In genomic region chr14:88983755-88984154, GRCh38 we compare ENCODE assay signal across 14 cellular contexts.
A peak's percentile ranks its signal among the peaks of the same experiment; 100 is the strongest.
DNase-seq lines count a peak whose midpoint lies in the region; ATAC-seq, FAIRE-seq and TF ChIP-seq lines count a peak whose summit lies in the region.
"Had no signal": no experiment of that assay in that cellular context is flagged by ENCODE, and none has a peak within 500 bp of the region (broad histone marks: within the 10 kb centered on the region; RNA-seq: fewer than 3 reads in every experiment).

No MANE protein-coding gene starts in this region.

- no peak overlapping the region for H2BK5ac ChIP-seq in H1 (ENCODE audit: low read depth, low read length)

- peaks cover 5% of the 10 kb centered on the region; the same call in 1 of the 2 replicates for H3K23me2 ChIP-seq in H1 (ENCODE audit: low read depth, low read length)

- DNase-seq in ELR (ENCODE audit: low read depth) (peak; percentile 93), PC-9 (no peak), H1 (ENCODE audit: low read depth in 1 of 2, low spot score in 2 of 2) (no peak), myocyte (ENCODE audit: low read depth) (peak; percentile 20), NCI-H2171 (lab: John Stamatoyannopoulos, UW) (no peak)
- no peak for DNase-seq in activated CD4-positive, alpha-beta T cell treated with anti-CD3 and anti-CD28 coated beads, Interleukin-2, amount 50 U/mL, for 1 hour
- DNase-seq: activated CD8-positive, alpha-beta T cell treated with anti-CD3 and anti-CD28 coated beads, Interleukin-2, amount 10 ng/mL, durations not matched to agents 7 days and 5 days; activated naive CD8-positive, alpha-beta T cell treated with anti-CD3 and anti-CD28 coated beads for 36 hours; DMS79 treated with DMSO at 0.1 percent for 48 hours; NCI-H510A treated with DMSO at 0.1 percent for 48 hours; tibial artery had no signal

- no peak overlapping the region for H2BK120ac ChIP-seq in H1 (replicated peaks; ENCODE audit: low read depth, low read length)

- no peak overlapping the region for H3K9ac ChIP-seq in H1 (replicated peaks in 1 of 4; ENCODE audit: extremely low read depth in 1 of 4, low read depth in 3 of 4, low read length in 3 of 4)

- intact Hi-C loops in PC-9 (cut with micrococcal nuclease; ENCODE audit: unreplicated experiment) = no loop called here

- WGBS in H1 (ENCODE audit: extremely low coverage in 1 of 2, insufficient coverage in 1 of 2, insufficient read length in 1 of 2, insufficient replicate concordance in 2 of 2, low coverage in 1 of 2, low lambda C conversion rate in 2 of 2, missing lambda C conversion rate in 1 of 2), 2 experiments = 89% methylated on average over 4 of the region's 4 CpGs; no CpG with 5 or more reads in 1 of the 2 experiments

- no peak for TF ChIP-seq CTCF in PC-9 (conservative IDR thresholded peaks at IDR 0.05)
- no peak for TF ChIP-seq CTCF in H1 (IDR thresholded peaks at IDR 0.05; ENCODE audit: control extremely low read depth in 1 of 3, insufficient read depth in 1 of 3, low read depth in 1 of 3, low read length in 3 of 3)

- no TSS peak for BruUV-seq in PC-9 (replicated peaks; lab: Mats Ljungman, UMichigan)

- no peak overlapping the region for H2AK5ac ChIP-seq in H1 (ENCODE audit: low read depth, low read length)

- no peaks in the 10 kb centered on the region for H3K79me1 ChIP-seq in H1 (ENCODE audit: low read depth, low read length)

- TF ChIP-seq EP300 in H1 (IDR thresholded peaks at IDR 0.05; ENCODE audit: borderline replicate concordance in 1 of 2, low read depth in 2 of 2, low read length in 2 of 2) = no peak

- no peak overlapping the region for H2BK15ac ChIP-seq in H1 (ENCODE audit: low read length)

- H4K5ac ChIP-seq in H1 (ENCODE audit: insufficient read length, low read depth, low read length) = no peak overlapping the region

- H3K4me3 ChIP-seq in PC-9 (no peak overlapping the region), H1 (ENCODE audit: extremely low read depth in 1 of 4, insufficient read depth in 2 of 4, low read depth in 3 of 4, low read length in 4 of 4) (no peak overlapping the region)
- H3K4me3 ChIP-seq: tibial artery had no signal

- no peaks in the 10 kb centered on the region for H4K20me1 ChIP-seq in PC-9 (ENCODE audit: insufficient read depth)
- H4K20me1 ChIP-seq in H1 (replicated peaks in 1 of 2; ENCODE audit: control insufficient read depth in 1 of 2, insufficient read depth in 2 of 2, low read length in 2 of 2) = no peaks in the 10 kb centered on the region

- H3K4me1 ChIP-seq in PC-9 (replicated peaks; ENCODE audit: insufficient read depth) = peaks cover 30% of the 10 kb centered on the region
- no peaks in the 10 kb centered on the region for H3K4me1 ChIP-seq in H1 (replicated peaks in 1 of 4; ENCODE audit: control insufficient read depth in 3 of 4, insufficient read depth in 4 of 4, low read length in 3 of 4)
- H3K4me1 ChIP-seq: tibial artery had no signal

- no peak overlapping the region for H3K18ac ChIP-seq in H1 (ENCODE audit: extremely low read depth, low read length)

- no peak overlapping the region for H4K91ac ChIP-seq in H1 (replicated peaks; ENCODE audit: insufficient read length, low read length)

- POLR2A ChIA-PET in PC-9 (lab: Charles Lee; ENCODE audit: unreplicated experiment) = no interaction called here
- POLR2A ChIA-PET in H1 (lab: Charles Lee; ENCODE audit: partially characterized antibody) = no interaction called here

- no peak for TF ChIP-seq POLR2A in H1 (IDR thresholded peaks at IDR 0.05; ENCODE audit: control extremely low read depth in 1 of 2, low read depth in 2 of 2, low read length in 2 of 2)

- H3F3A ChIP-seq in PC-9 (ENCODE audit: insufficient read depth, low read depth) = peaks cover 11% of the 10 kb centered on the region; the same call in 1 of the 2 replicates

- H3K4me2 ChIP-seq in PC-9 (no peak overlapping the region), H1 (ENCODE audit: insufficient read depth in 1 of 2, low read depth in 2 of 2, low read length in 2 of 2) (no peak overlapping the region)

- H3K36me3 ChIP-seq in PC-9 (ENCODE audit: low read depth) = no peaks in the 10 kb centered on the region
- H3K36me3 ChIP-seq in H1 (ENCODE audit: control insufficient read depth in 2 of 4, insufficient read depth in 4 of 4, low read length in 3 of 4) = no peaks in the 10 kb centered on the region
- H3K36me3 ChIP-seq: tibial artery had no signal

- H4K8ac ChIP-seq in H1 (ENCODE audit: extremely low read depth, insufficient read depth, low read length) = no peak overlapping the region

- H3K27me3 ChIP-seq in PC-9 (ENCODE audit: insufficient read depth, low read depth) (no peaks in the 10 kb centered on the region), H1 (replicated peaks in 1 of 4; ENCODE audit: control insufficient read depth in 3 of 4, extremely low read depth in 1 of 4, insufficient read depth in 3 of 4, low read length in 3 of 4) (no peaks in the 10 kb centered on the region; a peak in 1 of 7 replicates)

- H3K79me2 ChIP-seq in PC-9 (ENCODE audit: low read depth) (no peaks in the 10 kb centered on the region), H1 (ENCODE audit: control insufficient read depth in 1 of 2, insufficient read depth in 2 of 2, low read length in 2 of 2) (no peaks in the 10 kb centered on the region)

- H2AFZ ChIP-seq in PC-9 (no peak overlapping the region), H1 (ENCODE audit: low read length) (no peak overlapping the region)

- no peak for TF ChIP-seq RAD21 in H1 (IDR thresholded peaks at IDR 0.05 in 1 of 2, conservative IDR thresholded peaks at IDR 0.05 in 1 of 2; ENCODE audit: low read depth in 2 of 2, low read length in 2 of 2)

- H3K14ac ChIP-seq in H1 (ENCODE audit: insufficient read length) = no peak overlapping the region

- ATAC-seq in HG03108 (IDR thresholded peaks at IDR 0.05; ENCODE audit: unreplicated experiment) = no peak
- ATAC-seq in HG03442 (IDR thresholded peaks at IDR 0.05; ENCODE audit: unreplicated experiment) = no peak
- ATAC-seq: activated CD8-positive, alpha-beta T cell treated with anti-CD3 and anti-CD28 coated beads, Interleukin-2, amount 10 ng/mL, durations not matched to agents 7 days and 5 days had no signal

- H3K27ac ChIP-seq in PC-9 (0 out of 2 replicates have a peak overlapping the region, but pooled peaks have one; percentile 29), H1 (ENCODE audit: low read depth, low read length) (no peak overlapping the region)
- H3K27ac ChIP-seq: tibial artery had no signal

- H3K9me2 ChIP-seq in PC-9 (ENCODE audit: insufficient read depth) = no peaks in the 10 kb centered on the region

- no peak overlapping the region for H3K4ac ChIP-seq in H1 (replicated peaks; ENCODE audit: insufficient read length, low read depth, low read length)

- CTCF ChIA-PET in PC-9 (lab: Charles Lee) (no interaction called here), H1 (lab: Charles Lee; ENCODE audit: partially characterized antibody) (no interaction called here)

- H3K9me3 ChIP-seq in PC-9 (ENCODE audit: insufficient read depth, low read depth) (no peaks in the 10 kb centered on the region), H1 (ENCODE audit: insufficient read depth in 2 of 2, low read depth in 1 of 2, low read length in 1 of 2) (no peaks in the 10 kb centered on the region)

- H2BK20ac ChIP-seq in H1 (ENCODE audit: low read length) = no peak overlapping the region

- H3K56ac ChIP-seq in H1 (replicated peaks; ENCODE audit: insufficient read length, low read depth, low read length) = no peak overlapping the region

- H2BK12ac ChIP-seq in H1 (ENCODE audit: low read depth, low read length) = no peak overlapping the region

- no peak for FAIRE-seq in H1 (lab: Jason Lieb, UNC)
- FAIRE-seq: endothelial cell of umbilical vein had no signal

- no peak overlapping the region for H3K23ac ChIP-seq in H1 (ENCODE audit: insufficient read length)

TF ChIP-seq in H1, 55 proteins besides CTCF, POLR2A, EP300 and RAD21:
- peak; percentile 64; the same call in 1 of the 2 replicates for TF ChIP-seq JUND (IDR thresholded peaks at IDR 0.05; ENCODE audit: low read length)
- TF ChIP-seq CHD2 (IDR thresholded peaks at IDR 0.05; ENCODE audit: low read length) = no peak
TF ChIP-seq in H1: peak in this region for 1.

Comparison
In these comparisons a context has a peak if more than half of its experiments do, and no peak if none do; other contexts are left out.
1. DNase-seq: peak in ELR (single experiment) and myocyte (single experiment); none in PC-9 (0 of 2), H1 (0 of 2), NCI-H2171 (single experiment) and activated CD4-positive, alpha-beta T cell treated with anti-CD3 and anti-CD28 coated beads, Interleukin-2, amount 50 U/mL, for 1 hour (single experiment).